1 cellular context compared by ENCODE assay signal in genomic region chr1:234841710-234842231, GRCh38.
TF ChIP-seq lines count a peak whose summit lies in the region.

No MANE protein-coding gene starts in this region.

TF ChIP-seq in WTC11, 78 proteins besides CTCF, POLR2A, EP300 and RAD21 (continued from another document):
- TF ChIP-seq PRDM15 (CRISPR knock-in tag; IDR thresholded peaks at IDR 0.05) (no peak), CBFB (CRISPR knock-in tag; IDR thresholded peaks at IDR 0.05; ENCODE audit: low read depth) (no peak), MAX (CRISPR knock-in tag; IDR thresholded peaks at IDR 0.05) (no peak), PREB (CRISPR knock-in tag; IDR thresholded peaks at IDR 0.05; ENCODE audit: borderline replicate concordance) (no peak), ARID4B (CRISPR knock-in tag; IDR thresholded peaks at IDR 0.05; ENCODE audit: borderline replicate concordance) (no peak), NR1H2 (CRISPR knock-in tag; IDR thresholded peaks at IDR 0.05) (no peak), ZNF396 (CRISPR knock-in tag; IDR thresholded peaks at IDR 0.05; ENCODE audit: borderline replicate concordance) (no peak)
TF ChIP-seq in WTC11: peak in this region for 0.
